Comparison of ENCODE assay signal across 29 cellular contexts in the genomic region with DNA sequence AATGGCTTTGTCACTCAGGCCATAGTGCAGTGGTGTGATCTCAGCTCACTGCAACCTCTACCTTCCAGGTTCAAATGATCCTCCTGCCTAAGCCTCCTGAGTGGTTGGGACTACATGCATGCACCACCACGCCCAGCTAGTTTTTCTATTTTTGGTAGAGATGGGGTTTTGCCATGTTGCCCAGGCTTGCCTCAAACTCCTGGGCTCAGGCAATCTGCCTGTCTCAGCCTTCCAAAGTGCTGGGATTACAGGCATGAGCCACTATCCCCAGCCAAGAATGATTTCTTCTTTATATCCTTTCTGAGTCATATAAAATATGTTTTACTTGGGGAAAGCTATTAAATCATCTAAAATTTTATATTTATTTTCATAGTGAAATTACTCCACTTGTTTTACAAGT.
"Had no signal": no experiment of that assay in that cellular context is flagged by ENCODE, and none has a peak within 500 bp of the region (broad histone marks: within the 10 kb centered on the region; RNA-seq: fewer than 3 reads in every experiment).

No MANE protein-coding gene starts in this region.

- H3K27me3 Mint-ChIP-seq: activated naive CD8-positive, alpha-beta T cell had no signal

- H3K9me3 ChIP-seq: Peyer's patch, SJSA1 had no signal

- H3K9me3 Mint-ChIP-seq: activated B cell treated with CpG ODN at 0.5 μM for 24 hours; activated CD4-positive, alpha-beta T cell treated with anti-CD3 and anti-CD28 coated beads, Interleukin-2, amount 10 ng/mL, durations not matched to agents 24 days and 14 days; activated T-cell treated with anti-CD3 and anti-CD28 coated beads, Interleukin-2, amount 50 U/mL, for 24 hours; activated T-helper 1 cell treated with anti-CD3 and anti-CD28 coated beads, Interleukin-12 subunit alpha, Interleukin-12 subunit beta, Interleukin-2, Interleukin-4 antibody, amounts not matched to agents 30 ng/mL and 10 ng/mL and 1 ng/mL, durations not matched to agents 14 hours and 24 hours and 36 hours; T-cell had no signal

- H3K36me3 Mint-ChIP-seq: activated CD8-positive, alpha-beta memory T cell treated with anti-CD3 and anti-CD28 coated beads, Interleukin-2, amount 10 ng/mL, durations not matched to agents 7 days and 5 days; T-cell had no signal

- H3K27me3 ChIP-seq: brain microvascular endothelial cell, Peyer's patch, SJSA1 had no signal

- H3K4me1 ChIP-seq: Peyer's patch, SJSA1 had no signal

- H3K36me3 ChIP-seq: brain microvascular endothelial cell, Peyer's patch, SJSA1 had no signal

- H3K27ac ChIP-seq: brain microvascular endothelial cell, Peyer's patch, SJSA1 had no signal

- H3K4me1 Mint-ChIP-seq: activated B cell treated with CpG ODN at 0.5 μM for 24 hours; activated CD4-positive, alpha-beta T cell treated with anti-CD3 and anti-CD28 coated beads, Interleukin-2, amount 10 ng/mL, durations not matched to agents 24 days and 14 days; activated CD8-positive, alpha-beta memory T cell treated with anti-CD3 and anti-CD28 coated beads, Interleukin-2, amount 10 ng/mL, durations not matched to agents 7 days and 5 days; T-cell had no signal

- ATAC-seq: activated CD8-positive, alpha-beta memory T cell treated with anti-CD3 and anti-CD28 coated beads, Interleukin-2, amount 10 ng/mL, durations not matched to agents 7 days and 5 days; T-cell had no signal

- H3K4me3 ChIP-seq: Peyer's patch, SJSA1 had no signal

- DNase-seq: activated B cell treated with CpG ODN at 0.5 μM for 24 hours; activated CD4-positive, alpha-beta T cell treated with anti-CD3 and anti-CD28 coated beads for 1 hour; activated CD4-positive, alpha-beta T cell treated with anti-CD3 and anti-CD28 coated beads, Interleukin-2, amount 10 ng/mL, durations not matched to agents 24 days and 14 days; activated CD4-positive, alpha-beta T cell treated with anti-CD3 and anti-CD28 coated beads, Interleukin-2, amount 50 U/mL, for 48 hours; activated CD8-positive, alpha-beta memory T cell treated with anti-CD3 and anti-CD28 coated beads, Interleukin-2, amount 10 ng/mL, durations not matched to agents 7 days and 5 days; activated effector memory CD4-positive, alpha-beta T cell treated with Interleukin-2 at 50 U/mL for 16 hours; activated naive CD4-positive, alpha-beta T cell; activated T-cell treated with anti-CD3 and anti-CD28 coated beads, Interleukin-2, amount 50 U/mL, for 24 hours; amygdala; brain microvascular endothelial cell; caudate nucleus; Kasumi-1; KBM-7; NCI-H1092; NCI-H1417; NCI-H1694; NCI-H2029; NCI-H2107; NCI-H510A treated with DMSO at 0.1 percent for 48 hours; NCI-H69; NK-92 treated with Interleukin-12 subunit alpha and Interleukin-12 subunit beta, amount 100 ng/mL, for 24 hours; Peyer's patch; SHP77; T-cell; T-helper 2 cell; T1000 had no signal

- H3K27ac Mint-ChIP-seq: activated B cell treated with CpG ODN at 0.5 μM for 24 hours; activated CD4-positive, alpha-beta T cell treated with anti-CD3 and anti-CD28 coated beads, Interleukin-2, amount 10 ng/mL, durations not matched to agents 24 days and 14 days; activated CD8-positive, alpha-beta memory T cell treated with anti-CD3 and anti-CD28 coated beads, Interleukin-2, amount 10 ng/mL, durations not matched to agents 7 days and 5 days; activated naive CD8-positive, alpha-beta T cell; activated T-cell treated with anti-CD3 and anti-CD28 coated beads, Interleukin-2, amount 50 U/mL, for 24 hours; activated T-helper 1 cell treated with anti-CD3 and anti-CD28 coated beads, Interleukin-12 subunit alpha, Interleukin-12 subunit beta, Interleukin-2, Interleukin-4 antibody, amounts not matched to agents 30 ng/mL and 10 ng/mL and 1 ng/mL, durations not matched to agents 14 hours and 24 hours and 36 hours; T-cell had no signal

- H3K4me3 Mint-ChIP-seq: activated B cell treated with CpG ODN at 0.5 μM for 24 hours; activated CD4-positive, alpha-beta T cell treated with anti-CD3 and anti-CD28 coated beads, Interleukin-2, amount 10 ng/mL, durations not matched to agents 24 days and 14 days; activated CD8-positive, alpha-beta memory T cell treated with anti-CD3 and anti-CD28 coated beads, Interleukin-2, amount 10 ng/mL, durations not matched to agents 7 days and 5 days; activated naive CD8-positive, alpha-beta T cell; activated T-cell treated with anti-CD3 and anti-CD28 coated beads, Interleukin-2, amount 50 U/mL, for 24 hours; activated T-helper 1 cell treated with anti-CD3 and anti-CD28 coated beads, Interleukin-12 subunit alpha, Interleukin-12 subunit beta, Interleukin-2, Interleukin-4 antibody, amounts not matched to agents 30 ng/mL and 10 ng/mL and 1 ng/mL, durations not matched to agents 14 hours and 24 hours and 36 hours; T-cell had no signal
